In the genomic region with DNA sequence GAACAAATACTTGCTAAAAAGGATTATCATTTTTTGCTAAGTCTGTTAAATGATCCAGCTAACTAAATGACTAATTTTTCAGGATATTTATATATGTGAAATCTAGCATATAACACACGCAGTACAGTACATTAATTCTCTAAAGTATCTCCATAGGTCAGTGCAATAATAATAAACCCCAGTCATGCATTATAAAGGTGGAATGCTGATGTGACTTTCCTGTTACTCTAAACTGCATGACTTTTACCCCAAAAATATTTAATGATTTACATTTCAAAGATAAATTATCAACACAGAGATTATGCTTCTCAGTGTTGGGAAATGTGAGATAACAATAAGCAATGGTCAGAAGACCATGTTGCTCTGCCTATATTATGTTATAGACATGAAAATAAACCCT, we compare ENCODE assay signal across 16 cellular contexts. TPM values are rescaled to one million over a fixed set of nuclear protein-coding genes. Genes with fewer than 3 reads are reported as not detected.
DNase-seq lines count a peak whose midpoint lies in the region; ATAC-seq and TF ChIP-seq lines count a peak whose summit lies in the region.
"Had no signal": no experiment of that assay in that cellular context is flagged by ENCODE, and none has a peak within 500 bp of the region (broad histone marks: within the 10 kb centered on the region; RNA-seq: fewer than 3 reads in every experiment).

No MANE protein-coding gene starts in this region.

- H3K4me1 ChIP-seq in SJSA1 (replicated peaks) (peaks cover 62% of the 10 kb centered on the region), hepatocyte (ENCODE audit: insufficient read depth) (peaks cover 12% of the 10 kb centered on the region), A673 (ENCODE audit: insufficient read depth, low read length, poor library complexity, severe bottlenecking) (peaks cover 13% of the 10 kb centered on the region)
- H3K4me1 ChIP-seq: BE2C had no signal

- H3K4me1 Mint-ChIP-seq in activated CD8-positive, alpha-beta T cell treated with anti-CD3 and anti-CD28 coated beads, Interleukin-2, amount 10 ng/mL, durations not matched to agents 7 days and 5 days (ENCODE audit: low read depth), result no peaks in the 10 kb centered on the region
- H3K4me1 Mint-ChIP-seq in progenitor cell of endocrine pancreas (ENCODE audit: low read depth), result no peaks in the 10 kb centered on the region
- H3K4me1 Mint-ChIP-seq: CD4-positive, CD25-positive, alpha-beta regulatory T cell; CD8-positive, alpha-beta memory T cell had no signal

- intact Hi-C loops in A673 (cut with micrococcal nuclease; ENCODE audit: unreplicated experiment), result no loop called here

- H3K27me3 ChIP-seq in SJSA1 (replicated peaks), result no peaks in the 10 kb centered on the region
- no peaks in the 10 kb centered on the region for H3K27me3 ChIP-seq in hepatocyte
- no peaks in the 10 kb centered on the region for H3K27me3 ChIP-seq in A673 (replicated peaks; ENCODE audit: insufficient read depth, low read depth, low read length, poor library complexity)
- H3K27me3 ChIP-seq: BE2C had no signal

- H3K27ac ChIP-seq in SJSA1, result peak overlapping the region; percentile 6; the same call in 1 of the 2 replicates
- H3K27ac ChIP-seq in hepatocyte, result no peak overlapping the region
- no peak overlapping the region for H3K27ac ChIP-seq in A673 (ENCODE audit: low read depth, low read length, poor library complexity, severe bottlenecking)
- H3K27ac ChIP-seq: GM23248, HL-60 had no signal

- CTCF ChIA-PET in activated CD8-positive, alpha-beta T cell treated with anti-CD3 and anti-CD28 coated beads, Interleukin-2, amount 10 ng/mL, durations not matched to agents 7 days and 5 days (lab: Charles Lee), result no interaction called here
- CTCF ChIA-PET in A673 (lab: Charles Lee), result no interaction called here

- no peaks in the 10 kb centered on the region for H3K79me2 ChIP-seq in hepatocyte

- no peaks in the 10 kb centered on the region for H3K9me2 ChIP-seq in hepatocyte (replicated peaks; ENCODE audit: insufficient read depth)

- H3K9me3 ChIP-seq in SJSA1 (replicated peaks), result no peaks in the 10 kb centered on the region
- no peaks in the 10 kb centered on the region for H3K9me3 ChIP-seq in hepatocyte (ENCODE audit: low read depth)
- H3K9me3 ChIP-seq in A673 (ENCODE audit: low read depth, low read length, poor library complexity, severe bottlenecking), result no peaks in the 10 kb centered on the region
- H3K9me3 ChIP-seq: BE2C, HAP-1 had no signal

- H3K4me3 ChIP-seq in SJSA1 (no peak overlapping the region), hepatocyte (no peak overlapping the region), A673 (ENCODE audit: low read depth, low read length, poor library complexity, severe bottlenecking) (no peak overlapping the region)
- H3K4me3 ChIP-seq: GM23248, HAP-1 had no signal

- no peak overlapping the region for H3K27ac Mint-ChIP-seq in activated CD8-positive, alpha-beta T cell treated with anti-CD3 and anti-CD28 coated beads, Interleukin-2, amount 10 ng/mL, durations not matched to agents 7 days and 5 days
- no peak overlapping the region for H3K27ac Mint-ChIP-seq in progenitor cell of endocrine pancreas
- H3K27ac Mint-ChIP-seq: CD4-positive, CD25-positive, alpha-beta regulatory T cell; CD8-positive, alpha-beta memory T cell had no signal

- no peaks in the 10 kb centered on the region for H3K36me3 Mint-ChIP-seq in activated CD8-positive, alpha-beta T cell treated with anti-CD3 and anti-CD28 coated beads, Interleukin-2, amount 10 ng/mL, durations not matched to agents 7 days and 5 days (ENCODE audit: low read depth)
- no peaks in the 10 kb centered on the region for H3K36me3 Mint-ChIP-seq in progenitor cell of endocrine pancreas (ENCODE audit: insufficient read depth)
- H3K36me3 Mint-ChIP-seq: CD4-positive, CD25-positive, alpha-beta regulatory T cell; CD8-positive, alpha-beta memory T cell had no signal

- WGBS in hepatocyte (ENCODE audit: low lambda C conversion rate, missing lambda C conversion rate), result 58% methylated on average over 1 of the region's 1 CpG

- in situ Hi-C loops in Caki2 (cut with HindIII; ENCODE audit: low pct_unique_long_range_greater_than_20kb, low sequenced_read_pairs), result no loop called here

- POLR2A ChIA-PET in activated CD8-positive, alpha-beta T cell treated with anti-CD3 and anti-CD28 coated beads, Interleukin-2, amount 10 ng/mL, durations not matched to agents 7 days and 5 days (lab: Charles Lee), result no interaction called here
- POLR2A ChIA-PET in A673 (lab: Charles Lee; ENCODE audit: low non-redundant PET), result no interaction called here

- no peak overlapping the region for H3K4me3 Mint-ChIP-seq in activated CD8-positive, alpha-beta T cell treated with anti-CD3 and anti-CD28 coated beads, Interleukin-2, amount 10 ng/mL, durations not matched to agents 7 days and 5 days
- H3K4me3 Mint-ChIP-seq in progenitor cell of endocrine pancreas (ENCODE audit: low read depth), result no peak overlapping the region
- H3K4me3 Mint-ChIP-seq: CD4-positive, CD25-positive, alpha-beta regulatory T cell; CD8-positive, alpha-beta memory T cell had no signal

- H3K4me2 ChIP-seq in hepatocyte, result peak overlapping the region; percentile 6

- no TSS peak for BruUV-seq in A673 (replicated peaks; lab: Mats Ljungman, UMichigan)

- peak overlapping the region; percentile 4 for H2AFZ ChIP-seq in hepatocyte
- H2AFZ ChIP-seq: GM23248 had no signal

- DNase-seq in Caki2 (ENCODE audit: low read depth), result peak; percentile 41
- DNase-seq in SJSA1 (ENCODE audit: low read depth in 1 of 2, low spot score in 2 of 2), result no peak
- no peak for DNase-seq in hepatocyte (ENCODE audit: low spot score)
- no peak for DNase-seq in activated CD8-positive, alpha-beta T cell treated with anti-CD3 and anti-CD28 coated beads, Interleukin-2, amount 10 ng/mL, durations not matched to agents 7 days and 5 days
- DNase-seq in progenitor cell of endocrine pancreas (ENCODE audit: low spot score, unreplicated experiment), result no peak
- DNase-seq in A673 (ENCODE audit: low spot score), result no peak
- DNase-seq: 8988T; BE2C; C1 segment of cervical spinal cord; CD4-positive, CD25-positive, alpha-beta regulatory T cell; CD8-positive, alpha-beta memory T cell; COR-L47; GM23248 had no signal

- no peaks in the 10 kb centered on the region for H4K20me1 ChIP-seq in hepatocyte (ENCODE audit: insufficient read depth, poor library complexity, severe bottlenecking)

- TF ChIP-seq CTCF in hepatocyte (IDR thresholded peaks at IDR 0.05; ENCODE audit: poor library complexity), result no peak
- TF ChIP-seq CTCF in progenitor cell of endocrine pancreas (IDR thresholded peaks at IDR 0.05; ENCODE audit: unreplicated experiment), result no peak
- TF ChIP-seq CTCF in A673 (conservative IDR thresholded peaks at IDR 0.05; ENCODE audit: low read depth, low read length), result no peak

- no peak for ATAC-seq in activated CD8-positive, alpha-beta T cell treated with anti-CD3 and anti-CD28 coated beads, Interleukin-2, amount 10 ng/mL, durations not matched to agents 7 days and 5 days
- no peak for ATAC-seq in GM21367 (IDR thresholded peaks at IDR 0.05; ENCODE audit: unreplicated experiment)

- H3K27me3 Mint-ChIP-seq in activated CD8-positive, alpha-beta T cell treated with anti-CD3 and anti-CD28 coated beads, Interleukin-2, amount 10 ng/mL, durations not matched to agents 7 days and 5 days (ENCODE audit: low read depth), result peaks cover 9% of the 10 kb centered on the region
- H3K27me3 Mint-ChIP-seq in progenitor cell of endocrine pancreas, result no peaks in the 10 kb centered on the region

- H3K36me3 ChIP-seq in SJSA1, result no peaks in the 10 kb centered on the region
- H3K36me3 ChIP-seq in hepatocyte (replicated peaks; ENCODE audit: insufficient read depth, low read depth), result no peaks in the 10 kb centered on the region
- no peaks in the 10 kb centered on the region for H3K36me3 ChIP-seq in A673 (ENCODE audit: insufficient read depth, low read length, poor library complexity, severe bottlenecking)
- H3K36me3 ChIP-seq: BE2C, HAP-1 had no signal

- H3K9me3 Mint-ChIP-seq in activated CD8-positive, alpha-beta T cell treated with anti-CD3 and anti-CD28 coated beads, Interleukin-2, amount 10 ng/mL, durations not matched to agents 7 days and 5 days (ENCODE audit: insufficient read depth), result no peaks in the 10 kb centered on the region
- no peaks in the 10 kb centered on the region for H3K9me3 Mint-ChIP-seq in progenitor cell of endocrine pancreas (ENCODE audit: low read depth)

RNA-seq across cellular contexts. Expression of gene PAM, which starts 34.2 kb away (rescaled TPM):
- total RNA-seq in Caki2 (2014; rRNA removed; shearing (Covaris generic); ENCODE audit: low replicate concordance), result 67.6 and 91.3 TPM in 2 replicates
- total RNA-seq in SJSA1 (2014; rRNA removed; shearing (Covaris generic)), result 420 and 598 TPM in 2 replicates
- total RNA-seq in hepatocyte (158 and 160 TPM in 2 replicates), progenitor cell of endocrine pancreas (111 and 142 TPM in 2 replicates), A673 (2021) (185 and 190 TPM in 2 replicates)
- 115 and 118 TPM in 2 replicates for polyA plus RNA-seq in hepatocyte
- total RNA-seq in activated CD8-positive, alpha-beta T cell treated with anti-CD3 and anti-CD28 coated beads, Interleukin-2, amount 10 ng/mL, durations not matched to agents 7 days and 5 days, result 10 to 100 TPM; 16.1 to 16.3 TPM
